32 cellular contexts compared by ENCODE assay signal in the genomic region with DNA sequence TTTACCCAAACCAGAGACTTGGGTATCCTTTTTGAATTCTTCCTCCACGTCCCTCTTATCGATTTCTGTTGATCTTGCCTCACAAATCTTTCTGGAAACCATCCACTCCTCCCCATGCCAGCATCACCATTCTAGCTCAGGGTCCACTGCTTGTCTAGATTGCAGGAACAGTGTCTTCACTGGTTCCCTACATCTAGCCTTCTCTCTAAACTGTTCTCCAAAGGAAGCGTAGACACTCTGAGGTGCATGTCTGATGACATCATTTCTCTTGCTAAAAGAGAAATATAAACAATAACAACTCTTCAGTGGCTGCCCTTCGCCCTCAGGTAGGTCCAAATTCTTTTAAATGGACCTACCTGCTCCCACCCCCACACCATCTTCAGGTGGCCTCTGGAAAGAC.
"Had no signal": no experiment of that assay in that cellular context is flagged by ENCODE, and none has a peak within 500 bp of the region (broad histone marks: within the 10 kb centered on the region; RNA-seq: fewer than 3 reads in every experiment).

No MANE protein-coding gene starts in this region.

- H3K4me3 ChIP-seq: adrenal gland, body of pancreas, esophagus squamous epithelium, gastroesophageal sphincter, heart left ventricle had no signal

- H3K27me3 Mint-ChIP-seq: activated CD4-positive, alpha-beta memory T cell treated with anti-CD3 and anti-CD28 coated beads, Interleukin-2, amount 10 ng/mL, durations not matched to agents 7 days and 5 days; activated T-helper 17 cell treated with anti-CD3 and anti-CD28 coated beads, Interleukin-2, amount 50 U/mL, for 72 hours; T-helper 17 cell had no signal

- DNase-seq: activated CD4-positive, alpha-beta memory T cell treated with anti-CD3 and anti-CD28 coated beads, Interleukin-2, amount 10 ng/mL, durations not matched to agents 7 days and 5 days; activated CD4-positive, alpha-beta T cell treated with anti-CD3 and anti-CD28 coated beads for 4 hours; activated CD4-positive, alpha-beta T cell treated with anti-CD3 and anti-CD28 coated beads, Interleukin-2, amount 10 ng/mL, durations not matched to agents 7 days and 5 days; activated CD4-positive, alpha-beta T cell treated with anti-CD3 and anti-CD28 coated beads, Interleukin-2, amount 50 U/mL, for 4 hours; activated CD4-positive, CD25-positive, alpha-beta regulatory T cell; activated CD4-positive, CD25-positive, alpha-beta regulatory T cell treated with anti-CD3 and anti-CD28 coated beads, Interleukin-2, amount 50 U/mL, for 72 hours; activated CD8-positive, alpha-beta memory T cell treated with anti-CD3 and anti-CD28 coated beads for 24 hours; activated effector memory CD4-positive, alpha-beta T cell treated with Interleukin-2 at 50 U/mL for 16 hours; activated naive CD4-positive, alpha-beta T cell treated with anti-CD3 and anti-CD28 coated beads for 36 hours; activated naive CD8-positive, alpha-beta T cell treated with anti-CD3 and anti-CD28 coated beads for 36 hours; activated naive CD8-positive, alpha-beta T cell treated with anti-CD3 and anti-CD28 coated beads, Interleukin-2, amount 50 U/mL, for 24 hours; activated T-cell treated with anti-CD3 and anti-CD28 coated beads, Interleukin-2, amount 50 U/mL, for 4 hours; adrenal gland; amygdala; aorta; body of pancreas; caudate nucleus; cortex of kidney; dermis blood vessel endothelial cell; effector CD4-positive, alpha-beta T cell; effector memory CD8-positive, alpha-beta T cell; esophagus squamous epithelium; foreskin melanocyte; heart left ventricle; T-helper 1 cell; T-helper 17 cell; T1000 had no signal

- H3K27me3 ChIP-seq: adrenal gland, body of pancreas, esophagus squamous epithelium, gastroesophageal sphincter, heart left ventricle had no signal

- H3K27ac ChIP-seq: adrenal gland, body of pancreas, epithelial cell of prostate, esophagus squamous epithelium, gastroesophageal sphincter, heart left ventricle had no signal

- H3K9me3 ChIP-seq: adrenal gland, body of pancreas, esophagus squamous epithelium, gastroesophageal sphincter, heart left ventricle had no signal

- H3K27ac Mint-ChIP-seq: activated CD4-positive, alpha-beta memory T cell treated with anti-CD3 and anti-CD28 coated beads, Interleukin-2, amount 10 ng/mL, durations not matched to agents 7 days and 5 days; activated CD4-positive, alpha-beta T cell treated with anti-CD3 and anti-CD28 coated beads, Interleukin-2, amount 10 ng/mL, durations not matched to agents 7 days and 5 days; activated naive CD4-positive, alpha-beta T cell treated with anti-CD3 and anti-CD28 coated beads for 36 hours; activated naive CD4-positive, alpha-beta T cell treated with anti-CD3 and anti-CD28 coated beads, Interleukin-2, amount 50 U/mL, for 24 hours; activated naive CD8-positive, alpha-beta T cell treated with anti-CD3 and anti-CD28 coated beads for 36 hours; activated naive CD8-positive, alpha-beta T cell treated with anti-CD3 and anti-CD28 coated beads, Interleukin-2, amount 50 U/mL, for 24 hours; activated T-helper 17 cell treated with anti-CD3 and anti-CD28 coated beads, Interleukin-2, amount 50 U/mL, for 72 hours; effector memory CD8-positive, alpha-beta T cell; T-helper 17 cell; T-helper 2 cell treated with Interferon-gamma antibody and Interleukin-4, amounts not matched to agents 5 μg/mL and 100 μg/mL, for 36 hours had no signal

- ATAC-seq: activated naive CD8-positive, alpha-beta T cell treated with anti-CD3 and anti-CD28 coated beads, Interleukin-2, amount 50 U/mL, for 24 hours; activated T-cell treated with anti-CD3 and anti-CD28 coated beads, Interleukin-2, amount 50 U/mL, for 4 hours; activated T-helper 17 cell treated with anti-CD3 and anti-CD28 coated beads, Interleukin-2, amount 50 U/mL, for 72 hours; body of pancreas; effector memory CD8-positive, alpha-beta T cell; gastroesophageal sphincter; heart left ventricle; T-helper 17 cell had no signal

- H3K4me1 ChIP-seq: body of pancreas had no signal

- H3K4me3 Mint-ChIP-seq: activated CD4-positive, alpha-beta memory T cell treated with anti-CD3 and anti-CD28 coated beads, Interleukin-2, amount 10 ng/mL, durations not matched to agents 7 days and 5 days; activated CD4-positive, alpha-beta T cell treated with anti-CD3 and anti-CD28 coated beads, Interleukin-2, amount 10 ng/mL, durations not matched to agents 7 days and 5 days; activated naive CD4-positive, alpha-beta T cell treated with anti-CD3 and anti-CD28 coated beads for 36 hours; activated naive CD4-positive, alpha-beta T cell treated with anti-CD3 and anti-CD28 coated beads, Interleukin-2, amount 50 U/mL, for 24 hours; activated naive CD8-positive, alpha-beta T cell treated with anti-CD3 and anti-CD28 coated beads for 36 hours; activated naive CD8-positive, alpha-beta T cell treated with anti-CD3 and anti-CD28 coated beads, Interleukin-2, amount 50 U/mL, for 24 hours; activated T-cell treated with anti-CD3 and anti-CD28 coated beads, Interleukin-2, amount 50 U/mL, for 4 hours; activated T-helper 17 cell treated with anti-CD3 and anti-CD28 coated beads, Interleukin-2, amount 50 U/mL, for 72 hours; effector memory CD8-positive, alpha-beta T cell; T-helper 17 cell; T-helper 2 cell treated with Interferon-gamma antibody and Interleukin-4, amounts not matched to agents 5 μg/mL and 100 μg/mL, for 36 hours had no signal

- H3K36me3 Mint-ChIP-seq: activated naive CD4-positive, alpha-beta T cell treated with anti-CD3 and anti-CD28 coated beads, Interleukin-2, amount 50 U/mL, for 24 hours; activated naive CD8-positive, alpha-beta T cell treated with anti-CD3 and anti-CD28 coated beads for 36 hours had no signal

- H3K4me1 Mint-ChIP-seq: activated CD4-positive, alpha-beta memory T cell treated with anti-CD3 and anti-CD28 coated beads, Interleukin-2, amount 10 ng/mL, durations not matched to agents 7 days and 5 days; activated CD4-positive, alpha-beta T cell treated with anti-CD3 and anti-CD28 coated beads, Interleukin-2, amount 10 ng/mL, durations not matched to agents 7 days and 5 days; activated naive CD4-positive, alpha-beta T cell treated with anti-CD3 and anti-CD28 coated beads, Interleukin-2, amount 50 U/mL, for 24 hours; activated T-helper 17 cell treated with anti-CD3 and anti-CD28 coated beads, Interleukin-2, amount 50 U/mL, for 72 hours; T-helper 17 cell had no signal

- H3K36me3 ChIP-seq: adrenal gland, esophagus squamous epithelium, gastroesophageal sphincter, heart left ventricle had no signal

- H3K9me3 Mint-ChIP-seq: activated CD4-positive, alpha-beta memory T cell treated with anti-CD3 and anti-CD28 coated beads, Interleukin-2, amount 10 ng/mL, durations not matched to agents 7 days and 5 days; activated CD4-positive, alpha-beta T cell treated with anti-CD3 and anti-CD28 coated beads, Interleukin-2, amount 10 ng/mL, durations not matched to agents 7 days and 5 days; activated naive CD4-positive, alpha-beta T cell treated with anti-CD3 and anti-CD28 coated beads for 36 hours; activated naive CD4-positive, alpha-beta T cell treated with anti-CD3 and anti-CD28 coated beads, Interleukin-2, amount 50 U/mL, for 24 hours; activated naive CD8-positive, alpha-beta T cell treated with anti-CD3 and anti-CD28 coated beads for 36 hours; activated naive CD8-positive, alpha-beta T cell treated with anti-CD3 and anti-CD28 coated beads, Interleukin-2, amount 50 U/mL, for 24 hours; activated T-cell treated with anti-CD3 and anti-CD28 coated beads, Interleukin-2, amount 50 U/mL, for 4 hours; activated T-helper 17 cell treated with anti-CD3 and anti-CD28 coated beads, Interleukin-2, amount 50 U/mL, for 72 hours; effector memory CD8-positive, alpha-beta T cell; T-helper 2 cell treated with Interferon-gamma antibody and Interleukin-4, amounts not matched to agents 5 μg/mL and 100 μg/mL, for 36 hours had no signal
